10 cellular contexts compared by ENCODE assay signal in genomic region chr12:78209851-78210493, GRCh38.
DNase-seq lines count a peak whose midpoint lies in the region; ATAC-seq and TF ChIP-seq lines count a peak whose summit lies in the region.
"Had no signal": no experiment of that assay in that cellular context is flagged by ENCODE, and none has a peak within 500 bp of the region (broad histone marks: within the 10 kb centered on the region; RNA-seq: fewer than 3 reads in every experiment).

No MANE protein-coding gene starts in this region.

- H3K27ac ChIP-seq in mesodermal cell (ENCODE audit: low read depth, low read length, severe bottlenecking) (peak overlapping the region; percentile 24), tibial nerve (peak overlapping the region in 2 of 4 donors; percentile 20 to 62)

- no peak for TF ChIP-seq EP300 in tibial nerve (IDR thresholded peaks at IDR 0.05)

- TF ChIP-seq CTCF in BJ (IDR thresholded peaks at IDR 0.05; ENCODE audit: insufficient read depth, low read depth, low read length): no peak
- no peak for TF ChIP-seq CTCF in tibial nerve (IDR thresholded peaks at IDR 0.05)

- TF ChIP-seq POLR2A in tibial nerve (IDR thresholded peaks at IDR 0.05): no peak

- H3K9me3 ChIP-seq in adipocyte (ENCODE audit: control insufficient read depth, low read length) (no peaks in the 10 kb centered on the region), mesodermal cell (ENCODE audit: control insufficient read depth, low read length) (no peaks in the 10 kb centered on the region), tibial nerve (no peaks in the 10 kb centered on the region)

- no peaks in the 10 kb centered on the region for H3K36me3 ChIP-seq in BJ (ENCODE audit: control insufficient read depth, insufficient read depth, low read length)
- H3K36me3 ChIP-seq in adipocyte (ENCODE audit: control insufficient read depth, insufficient read depth, low read length, severe bottlenecking): peaks cover 40% of the 10 kb centered on the region
- H3K36me3 ChIP-seq in mesodermal cell (ENCODE audit: control insufficient read depth, insufficient read depth, low read length): peaks cover 48% of the 10 kb centered on the region
- peaks cover 0 to 11% (median 0%) of the 10 kb centered on the region in 3 donors for H3K36me3 ChIP-seq in tibial nerve

- WGBS in mesodermal cell (ENCODE audit: insufficient coverage in 2 of 2), 2 experiments: 88 to 89% methylated on average over 8 to 9 of the region's 12 CpGs
- 65 to 72% methylated on average over 12 of the region's 12 CpGs for WGBS in tibial nerve, 2 donors

- peak overlapping the region; percentile 2 for H3K9ac ChIP-seq in adipocyte (ENCODE audit: low read length)

- H3K4me3 ChIP-seq in BJ (ENCODE audit: low read depth, low read length) (no peak overlapping the region), adipocyte (ENCODE audit: low read length) (peak overlapping the region; percentile 21), mesodermal cell (ENCODE audit: extremely low read depth, insufficient read depth, low read length, poor library complexity, severe bottlenecking) (no peak overlapping the region), tibial nerve (no peak overlapping the region)
- H3K4me3 ChIP-seq: K562 had no signal

- H3K27me3 ChIP-seq in BJ (ENCODE audit: control insufficient read depth, insufficient read depth, low read length) (no peaks in the 10 kb centered on the region), adipocyte (replicated peaks; ENCODE audit: control insufficient read depth, insufficient read depth, low read length) (no peaks in the 10 kb centered on the region), tibial nerve (no peaks in the 10 kb centered on the region)

- no peak for ATAC-seq in HG03469 (IDR thresholded peaks at IDR 0.05; ENCODE audit: unreplicated experiment)
- ATAC-seq: K562 had no signal

- DNase-seq in BJ (ENCODE audit: low read depth) (peak; percentile 37), NCI-H1694 treated with DMSO at 0.1 percent for 48 hours (lab: John Stamatoyannopoulos, UW) (peak; percentile 98), adipocyte (ENCODE audit: low read depth) (no peak), tibial nerve (ENCODE audit: low spot score in 2 of 2) (no peak), glomerular visceral epithelial cell (ENCODE audit: extremely low spot score) (no peak)
- no peak for DNase-seq in stimulated activated CD4-positive, alpha-beta T cell treated with anti-CD3 and anti-CD28 coated beads, Interleukin-2, amount 100 ng/mL, for 48 hours
- DNase-seq: activated effector memory CD4-positive, alpha-beta T cell treated with anti-CD3 and anti-CD28 coated beads, Interleukin-2, amount 50 U/mL, for 16 hours had no signal

- H3K4me1 ChIP-seq in adipocyte (ENCODE audit: control insufficient read depth, insufficient read depth, low read length) (peaks cover 24% of the 10 kb centered on the region), mesodermal cell (ENCODE audit: control insufficient read depth, insufficient read depth, low read length, poor library complexity, severe bottlenecking) (no peaks in the 10 kb centered on the region), tibial nerve (no peaks in the 10 kb centered on the region)

- POLR2A ChIA-PET in BJ (lab: Charles Lee): interaction anchor here (0.6 kb wide), 1 partner anchor 15 kb away, joined by 3 read pairs; no protein-coding TSS in a partner anchor

- CTCF ChIA-PET in BJ (lab: Yijun Ruan, JAX): interaction anchor here (1.2 to 1.5 kb wide), 3 partner anchors 11 to 201 kb away, joined by 3 to 4 read pairs (median 3); no protein-coding TSS in a partner anchor

Comparison
In these comparisons a context has a peak if more than half of its experiments do, and no peak if none do; other contexts are left out.
1. DNase-seq: peak in BJ (single experiment) and NCI-H1694 treated with DMSO at 0.1 percent for 48 hours (single experiment); none in adipocyte (single experiment), tibial nerve (0 of 2), stimulated activated CD4-positive, alpha-beta T cell treated with anti-CD3 and anti-CD28 coated beads, Interleukin-2, amount 100 ng/mL, for 48 hours (0 of 2) and glomerular visceral epithelial cell (single experiment).